ENCODE assay signal across 8 cellular contexts in the genomic region with DNA sequence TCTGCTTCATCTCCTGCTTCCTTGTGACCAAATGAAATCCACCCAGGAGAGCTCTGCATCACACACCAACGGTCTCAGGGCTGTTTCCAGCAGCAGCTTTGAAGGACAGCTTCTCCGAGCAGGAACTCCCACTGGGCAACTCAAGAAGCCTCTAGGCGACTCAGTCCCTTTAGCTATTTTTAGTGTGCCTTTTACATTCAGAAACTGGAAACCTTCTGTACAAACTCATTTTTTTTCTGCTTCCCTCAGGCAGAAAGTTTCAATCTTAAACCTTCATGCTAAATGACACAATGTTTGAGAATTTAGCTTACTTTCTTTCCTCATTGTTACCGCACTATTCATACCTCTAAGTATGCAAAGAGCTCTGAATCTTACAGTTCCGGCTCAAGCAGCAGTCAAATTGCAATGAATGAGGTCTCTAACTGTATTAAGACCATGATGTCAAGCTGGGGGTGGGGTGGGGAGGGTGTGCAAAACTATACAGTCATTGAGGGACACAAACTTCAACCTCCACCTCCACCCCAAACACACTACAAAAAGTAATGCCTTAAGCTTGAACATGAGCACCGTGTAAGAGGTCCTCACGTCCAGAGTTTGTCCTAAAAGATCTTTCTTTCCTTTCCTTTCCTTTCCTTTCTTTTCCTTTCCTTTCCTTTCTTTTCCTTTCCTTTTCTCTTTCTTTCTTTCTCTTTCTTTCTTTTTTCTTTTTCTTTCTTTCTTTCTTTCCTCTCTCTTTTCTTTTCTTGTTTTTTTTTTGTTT. TPM values are rescaled to one million over a fixed set of nuclear protein-coding genes. Genes with fewer than 3 reads are reported as not detected.
DNase-seq lines count a peak whose midpoint lies in the region.

No MANE protein-coding gene starts in this region.

- peak overlapping the region; percentile 67 for H3K4me3 Mint-ChIP-seq in activated CD4-positive, alpha-beta T cell treated with anti-CD3 and anti-CD28 coated beads, Interleukin-2, amount 10 ng/mL, durations not matched to agents 24 days and 14 days

- H3K4me1 Mint-ChIP-seq in activated CD4-positive, alpha-beta T cell treated with anti-CD3 and anti-CD28 coated beads, Interleukin-2, amount 10 ng/mL, durations not matched to agents 24 days and 14 days, result peaks cover 56% of the 10 kb centered on the region

- no peaks in the 10 kb centered on the region for H3K27me3 Mint-ChIP-seq in activated CD4-positive, alpha-beta T cell treated with anti-CD3 and anti-CD28 coated beads, Interleukin-2, amount 10 ng/mL, durations not matched to agents 24 days and 14 days

- intact Hi-C loops in activated CD4-positive, alpha-beta T cell treated with anti-CD3 and anti-CD28 coated beads, Interleukin-2, amount 10 ng/mL, durations not matched to agents 24 days and 14 days (cut with micrococcal nuclease), result loop anchor here (1.0 to 5.0 kb wide), 2 partner anchors 8 to 922 kb away; no protein-coding TSS in a partner anchor

- H3K27ac ChIP-seq in caudate nucleus (ENCODE audit: low read depth, low read length), result no peak overlapping the region

- H3K27ac Mint-ChIP-seq in activated CD4-positive, alpha-beta T cell treated with anti-CD3 and anti-CD28 coated beads, Interleukin-2, amount 10 ng/mL, durations not matched to agents 24 days and 14 days, result peak overlapping the region; percentile 90

- DNase-seq in activated CD4-positive, alpha-beta T cell treated with anti-CD3 and anti-CD28 coated beads, Interleukin-2, amount 10 ng/mL, durations not matched to agents 24 days and 14 days, result no peak
- no peak for DNase-seq in activated CD4-positive, alpha-beta T cell treated with anti-CD3 and anti-CD28 coated beads for 1 hour
- DNase-seq in HCEC 1CT (peak; percentile 88), NCI-H226 (peak; percentile 71), fibroblast of peridontal ligament (ENCODE audit: extremely low read depth) (peak; percentile 85), HT-29 (ENCODE audit: low spot score) (no peak), NCI-H82 treated with DMSO at 0.1 percent for 48 hours (lab: John Stamatoyannopoulos, UW; ENCODE audit: unreplicated experiment) (no peak), caudate nucleus (lab: John Stamatoyannopoulos, UW) (no peak)

- no peaks in the 10 kb centered on the region for H3K36me3 Mint-ChIP-seq in activated CD4-positive, alpha-beta T cell treated with anti-CD3 and anti-CD28 coated beads, Interleukin-2, amount 10 ng/mL, durations not matched to agents 24 days and 14 days (ENCODE audit: low read depth)

- H3K9me3 Mint-ChIP-seq in activated CD4-positive, alpha-beta T cell treated with anti-CD3 and anti-CD28 coated beads, Interleukin-2, amount 10 ng/mL, durations not matched to agents 24 days and 14 days, result no peaks in the 10 kb centered on the region

RNA-seq across cellular contexts. Expression of a gene that starts 16.4 kb away (rescaled TPM):
- 70.7 and 75.9 TPM in 2 replicates for total RNA-seq in activated CD4-positive, alpha-beta T cell treated with anti-CD3 and anti-CD28 coated beads, Interleukin-2, amount 10 ng/mL, durations not matched to agents 24 days and 14 days
- 23.6 and 25.8 TPM in 2 replicates for total RNA-seq in HT-29 (2014; rRNA removed; shearing (Covaris generic))

Comparison
In these comparisons a context has a peak if more than half of its experiments do, and no peak if none do; other contexts are left out.
1. DNase-seq: peak in HCEC 1CT (single experiment), NCI-H226 (single experiment) and fibroblast of peridontal ligament (single experiment); none in activated CD4-positive, alpha-beta T cell treated with anti-CD3 and anti-CD28 coated beads, Interleukin-2, amount 10 ng/mL, durations not matched to agents 24 days and 14 days (single experiment), activated CD4-positive, alpha-beta T cell treated with anti-CD3 and anti-CD28 coated beads for 1 hour (single experiment), HT-29 (single experiment), NCI-H82 treated with DMSO at 0.1 percent for 48 hours (single experiment) and caudate nucleus (0 of 61).